ENCODE assay signal across 22 cellular contexts in genomic region chr14:50985816-50986396, GRCh38. TPM values are rescaled to one million over a fixed set of nuclear protein-coding genes. Genes with fewer than 3 reads are reported as not detected.
DNase-seq lines count a peak whose midpoint lies in the region; ATAC-seq and TF ChIP-seq lines count a peak whose summit lies in the region.
"Had no signal": no experiment of that assay in that cellular context is flagged by ENCODE, and none has a peak within 500 bp of the region (broad histone marks: within the 10 kb centered on the region; RNA-seq: fewer than 3 reads in every experiment).

No MANE protein-coding gene starts in this region.

- no peak for TF ChIP-seq POLR2A in gastroesophageal sphincter (IDR thresholded peaks at IDR 0.05)

- in situ Hi-C loops in SK-MEL-5 (cut with HindIII; ENCODE audit: low pct_unique_long_range_greater_than_20kb, low sequenced_read_pairs), result no loop called here

- H3K36me3 ChIP-seq in ectodermal cell (ENCODE audit: control insufficient read depth, insufficient read depth, low read length), result no peaks in the 10 kb centered on the region
- H3K36me3 ChIP-seq in gastroesophageal sphincter, result no peaks in the 10 kb centered on the region
- H3K36me3 ChIP-seq: breast epithelium, SJSA1, transverse colon had no signal

- 30 to 33% methylated on average over 14 to 15 of the region's 15 CpGs for WGBS in ectodermal cell, 2 experiments
- WGBS in gastroesophageal sphincter (ENCODE audit: low coverage in 1 of 2), 2 donors, result 69 to 79% methylated on average over 9 to 15 of the region's 15 CpGs

- H3K4me3 ChIP-seq in ectodermal cell (ENCODE audit: insufficient read depth, low read depth, low read length) (no peak overlapping the region), gastroesophageal sphincter (no peak overlapping the region)
- H3K4me3 ChIP-seq: breast epithelium, coronary artery, SJSA1, transverse colon had no signal

- H3K27me3 ChIP-seq in ectodermal cell (ENCODE audit: control insufficient read depth, insufficient read depth, low read length, poor library complexity, severe bottlenecking), result no peaks in the 10 kb centered on the region
- no peaks in the 10 kb centered on the region for H3K27me3 ChIP-seq in layer of hippocampus (ENCODE audit: control insufficient read depth, insufficient read depth, low read length)
- H3K27me3 ChIP-seq in gastroesophageal sphincter, result no peaks in the 10 kb centered on the region
- H3K27me3 ChIP-seq: breast epithelium, SJSA1, transverse colon had no signal

- DNase-seq in SK-MEL-5 (ENCODE audit: low read depth, low spot score) (peak; percentile 40), SK-N-DZ (ENCODE audit: low spot score) (no peak)
- DNase-seq: activated CD4-positive, alpha-beta T cell treated with anti-CD3 and anti-CD28 coated beads for 36 hours; activated gamma-delta T cell; activated naive CD8-positive, alpha-beta T cell treated with anti-CD3 and anti-CD28 coated beads, Interleukin-2, amount 50 U/mL, for 24 hours; CD4-positive, CD25-positive, alpha-beta regulatory T cell; natural killer cell; NCI-H1694; NCI-H2171 treated with DMSO at 0.1 percent for 48 hours; NCI-H524 treated with DMSO at 0.1 percent for 48 hours; transverse colon had no signal

- no peak for TF ChIP-seq EP300 in gastroesophageal sphincter (IDR thresholded peaks at IDR 0.05)

- ATAC-seq in GM19455 (IDR thresholded peaks at IDR 0.05; ENCODE audit: unreplicated experiment) (no peak), gastroesophageal sphincter (no peak), GM21423 (IDR thresholded peaks at IDR 0.05; ENCODE audit: unreplicated experiment) (no peak)
- ATAC-seq: activated CD4-positive, alpha-beta T cell treated with anti-CD3 and anti-CD28 coated beads for 36 hours; activated naive CD8-positive, alpha-beta T cell treated with anti-CD3 and anti-CD28 coated beads, Interleukin-2, amount 50 U/mL, for 24 hours; left lobe of liver; natural killer cell; sciatic nerve had no signal

- no peak for TF ChIP-seq CTCF in gastroesophageal sphincter (IDR thresholded peaks at IDR 0.05)

- H3K4me1 ChIP-seq in ectodermal cell (ENCODE audit: control insufficient read depth, insufficient read depth, low read length), result peaks cover 11% of the 10 kb centered on the region
- no peaks in the 10 kb centered on the region for H3K4me1 ChIP-seq in gastroesophageal sphincter
- H3K4me1 ChIP-seq: breast epithelium, parathyroid adenoma, SJSA1, transverse colon had no signal

- H3K27ac ChIP-seq in ectodermal cell (ENCODE audit: insufficient read depth, low read depth, low read length, poor library complexity, severe bottlenecking) (peak overlapping the region; percentile 58), layer of hippocampus (ENCODE audit: low read depth, low read length) (peak overlapping the region; percentile 70), gastroesophageal sphincter (no peak overlapping the region)
- H3K27ac ChIP-seq: breast epithelium, coronary artery, parathyroid adenoma, SJSA1, transverse colon had no signal

- H3K9me3 ChIP-seq in ectodermal cell (ENCODE audit: control insufficient read depth, low read length) (no peaks in the 10 kb centered on the region), gastroesophageal sphincter (no peaks in the 10 kb centered on the region)
- H3K9me3 ChIP-seq: breast epithelium, SJSA1, transverse colon had no signal

RNA-seq across cellular contexts. Expression of gene PYGL, which starts 41.6 kb away (rescaled TPM):
- total RNA-seq in SK-MEL-5 (2014; rRNA removed; shearing (Covaris generic)), result 199 and 203 TPM in 2 replicates
- 185 and 209 TPM in 2 replicates for polyA plus RNA-seq in SK-MEL-5 (2015; cell fraction: cytosol; rRNA removed)
- 192 and 207 TPM in 2 replicates for polyA plus RNA-seq in SK-MEL-5 (2015; cell fraction: nucleus; rRNA removed)
- polyA plus RNA-seq in ectodermal cell (2013, experiment 1 of 4), result 54.8 TPM
- polyA plus RNA-seq in ectodermal cell (2013, experiment 2 of 4), result 56.0 TPM
- 41.5 TPM for polyA plus RNA-seq in ectodermal cell (2013, experiment 3 of 4)
- polyA plus RNA-seq in ectodermal cell (2013, experiment 4 of 4), result 44.3 TPM
- 10 to 100 TPM; 18.5 to 39.7 (median 27.4) TPM for total RNA-seq in gastroesophageal sphincter
- polyA plus RNA-seq in SK-N-DZ (2014; cell fraction: cytosol; rRNA removed), result 4.1 and 8.1 TPM in 2 replicates
- polyA plus RNA-seq in SK-N-DZ (2014; cell fraction: nucleus; rRNA removed), result 2.0 and 4.4 TPM in 2 replicates

Comparison
In these comparisons a context has a peak if more than half of its experiments do, and no peak if none do; other contexts are left out.
1. H3K27ac ChIP-seq: peak in ectodermal cell (single experiment) and layer of hippocampus (single experiment); none in gastroesophageal sphincter (0 of 4).